In genomic region chr5:150789431-150789830, GRCh38 we compare ENCODE assay signal across 12 cellular contexts. TPM values are rescaled to one million over a fixed set of nuclear protein-coding genes. Genes with fewer than 3 reads are reported as not detected.
DNase-seq lines count a peak whose midpoint lies in the region; ATAC-seq and TF ChIP-seq lines count a peak whose summit lies in the region.
"Had no signal": no experiment of that assay in that cellular context is flagged by ENCODE, and none has a peak within 500 bp of the region (broad histone marks: within the 10 kb centered on the region; RNA-seq: fewer than 3 reads in every experiment).

No MANE protein-coding gene starts in this region.

- no peak for TF ChIP-seq CTCF in mesothelial cell of epicardium (IDR thresholded peaks at IDR 0.05; ENCODE audit: unreplicated experiment)

- peaks cover 4% of the 10 kb centered on the region for H3K27me3 Mint-ChIP-seq in CD4-positive, CD25-positive, alpha-beta regulatory T cell
- H3K27me3 Mint-ChIP-seq in mesothelial cell of epicardium (ENCODE audit: low read depth), result no peaks in the 10 kb centered on the region

- no peak overlapping the region for H3K27ac ChIP-seq in CD4-positive, CD25-positive, alpha-beta regulatory T cell (ENCODE audit: insufficient read depth, low read length, poor library complexity, severe bottlenecking)
- H3K27ac ChIP-seq in HUES64 (ENCODE audit: low read depth, low read length) (peak overlapping the region; percentile 7; the same call in 1 of the 2 replicates), adipose tissue (ENCODE audit: low read depth, low read length) (peak overlapping the region; percentile 84)

- no peak for ATAC-seq in CD4-positive, CD25-positive, alpha-beta regulatory T cell (ENCODE audit: low read depth in 2 of 2)
- ATAC-seq in HG03108 (IDR thresholded peaks at IDR 0.05; ENCODE audit: unreplicated experiment) (no peak), HG03565 (IDR thresholded peaks at IDR 0.05; ENCODE audit: unreplicated experiment) (no peak)

- no peaks in the 10 kb centered on the region for H3K36me3 ChIP-seq in CD4-positive, CD25-positive, alpha-beta regulatory T cell (ENCODE audit: control insufficient read depth, insufficient read depth, low read length)
- 0 out of 2 replicates have a peak, but pooled peaks cover 2% of the 10 kb centered on the region for H3K36me3 ChIP-seq in HUES64 (ENCODE audit: insufficient read depth, low read length)

- H3K9me3 Mint-ChIP-seq in CD4-positive, CD25-positive, alpha-beta regulatory T cell, result peaks cover 0 to 1% (median 0%) of the 10 kb centered on the region in 7 donors
- peaks cover 18% of the 10 kb centered on the region for H3K9me3 Mint-ChIP-seq in mesothelial cell of epicardium

- peaks cover 14% of the 10 kb centered on the region for H3K4me1 ChIP-seq in CD4-positive, CD25-positive, alpha-beta regulatory T cell (ENCODE audit: control insufficient read depth, insufficient read depth, low read length, poor library complexity, severe bottlenecking)
- H3K4me1 ChIP-seq in HUES64 (ENCODE audit: insufficient read depth, low read length), result peaks cover 40% of the 10 kb centered on the region

- H3K27me3 ChIP-seq in CD4-positive, CD25-positive, alpha-beta regulatory T cell (ENCODE audit: control insufficient read depth, insufficient read depth, low read length), result no peaks in the 10 kb centered on the region
- H3K27me3 ChIP-seq in HUES64 (ENCODE audit: insufficient read depth, low read length), result no peaks in the 10 kb centered on the region

- no peak for DNase-seq in CD4-positive, CD25-positive, alpha-beta regulatory T cell
- DNase-seq in mesothelial cell of epicardium (ENCODE audit: low spot score in 2 of 2, unreplicated experiment in 2 of 2) (no peak), putamen (ENCODE audit: low spot score) (no peak), NCI-H1436 (lab: John Stamatoyannopoulos, UW) (no peak)
- DNase-seq: DMS53, NCI-H2029 had no signal

- peaks cover 11 to 28% (median 19%) of the 10 kb centered on the region in 4 donors for H3K4me1 Mint-ChIP-seq in CD4-positive, CD25-positive, alpha-beta regulatory T cell
- H3K4me1 Mint-ChIP-seq in mesothelial cell of epicardium, result peaks cover 46% of the 10 kb centered on the region

- peak overlapping the region in 2 of 3 donors; percentile 1 to 67 for H3K27ac Mint-ChIP-seq in CD4-positive, CD25-positive, alpha-beta regulatory T cell
- H3K27ac Mint-ChIP-seq in mesothelial cell of epicardium, result peak overlapping the region; percentile 94

- H3K9ac ChIP-seq in HUES64 (ENCODE audit: low read depth, low read length), result no peak overlapping the region

- H3K9me3 ChIP-seq in CD4-positive, CD25-positive, alpha-beta regulatory T cell (ENCODE audit: control insufficient read depth in 2 of 2, low read length in 2 of 2), result no peaks in the 10 kb centered on the region
- peaks cover 6% of the 10 kb centered on the region; the same call in 1 of the 2 replicates for H3K9me3 ChIP-seq in HUES64 (ENCODE audit: insufficient read depth, low read depth, low read length)

- H3K4me3 ChIP-seq in CD4-positive, CD25-positive, alpha-beta regulatory T cell (ENCODE audit: low read depth, low read length), result no peak overlapping the region
- no peak overlapping the region for H3K4me3 ChIP-seq in HUES64 (ENCODE audit: low read length)

- 72% methylated on average over 7 of the region's 7 CpGs for WGBS in HUES64
- 42 to 82% (median 42%) methylated on average over 7 of the region's 7 CpGs for WGBS in adipose tissue, 3 donors

- no peaks in the 10 kb centered on the region for H3K36me3 Mint-ChIP-seq in CD4-positive, CD25-positive, alpha-beta regulatory T cell
- H3K36me3 Mint-ChIP-seq in mesothelial cell of epicardium, result peaks cover 20% of the 10 kb centered on the region

- peak overlapping the region in 1 of 4 donors; percentile 31 for H3K4me3 Mint-ChIP-seq in CD4-positive, CD25-positive, alpha-beta regulatory T cell
- no peak overlapping the region for H3K4me3 Mint-ChIP-seq in mesothelial cell of epicardium

RNA-seq across cellular contexts. Expression of gene SMIM3, which starts 10.9 kb away (rescaled TPM):
- total RNA-seq in CD4-positive, CD25-positive, alpha-beta regulatory T cell, result 3.8 TPM
- polyA plus RNA-seq in CD4-positive, CD25-positive, alpha-beta regulatory T cell, result 10 to 100 TPM in 1 of 4 donors, 1 to 10 TPM in 3; 3.7 to 12.2 (median 7.6) TPM
- polyA plus RNA-seq in HUES64 (2013, experiment 1 of 2), result 22.6 TPM
- polyA plus RNA-seq in HUES64 (2013, experiment 2 of 2), result 20.5 TPM
- polyA plus RNA-seq in adipose tissue, result 100 to 1,000 TPM in 2 of 3 donors, 10 to 100 TPM in 1; 31.7 to 152 (median 114) TPM
- total RNA-seq in mesothelial cell of epicardium, result 42.7 to 46.3 TPM (median 45.4 TPM) in 3 replicates

RNA-seq across cellular contexts. Expression of gene DCTN4, which starts 30.6 kb away (rescaled TPM):
- total RNA-seq in CD4-positive, CD25-positive, alpha-beta regulatory T cell, result 85.8 TPM
- 10 to 100 TPM in 2 of 4 donors, 1 to 10 TPM in 2; 7.7 to 12.3 (median 9.5) TPM for polyA plus RNA-seq in CD4-positive, CD25-positive, alpha-beta regulatory T cell
- polyA plus RNA-seq in HUES64 (2013, experiment 1 of 2), result 31.3 TPM
- polyA plus RNA-seq in HUES64 (2013, experiment 2 of 2), result 32.8 TPM
- 10 to 100 TPM; 22.5 to 24.3 (median 23.1) TPM for polyA plus RNA-seq in adipose tissue
- total RNA-seq in mesothelial cell of epicardium, result 75.7 to 82.4 TPM (median 76.1 TPM) in 3 replicates

RNA-seq across cellular contexts. Expression of gene IRGM, which starts 56.9 kb away (rescaled TPM):
- total RNA-seq in CD4-positive, CD25-positive, alpha-beta regulatory T cell, result 1.8 TPM
- 1 to 10 TPM in 2 of 4 donors, under 1 TPM in 2; 0.37 to 1.9 (median 1.4) TPM for polyA plus RNA-seq in CD4-positive, CD25-positive, alpha-beta regulatory T cell
- not detected for polyA plus RNA-seq in HUES64 (2013, experiment 1 of 2)
- polyA plus RNA-seq in HUES64 (2013, experiment 2 of 2), result not detected
- polyA plus RNA-seq in adipose tissue, result not detected
- total RNA-seq in mesothelial cell of epicardium, result 0.24 to 0.79 TPM (median 0.45 TPM) in 3 replicates
- total RNA-seq: H1, urinary bladder had no signal
